Comparison of ENCODE assay signal across 1 cellular context in genomic region chr17:76541739-76542450, GRCh38.
TF ChIP-seq lines count a peak whose summit lies in the region.

No MANE protein-coding gene starts in this region.

TF ChIP-seq in H1, 55 proteins besides CTCF, POLR2A, EP300 and RAD21:
- TF ChIP-seq SUZ12 (IDR thresholded peaks at IDR 0.05; ENCODE audit: low read length), result no peak
- TF ChIP-seq E2F6 (IDR thresholded peaks at IDR 0.05), result no peak
- TF ChIP-seq BCL11A (IDR thresholded peaks at IDR 0.05; ENCODE audit: low read depth in 2 of 2, low read length in 2 of 2), result no peak
